In genomic region chr5:176647030-176647869, GRCh38 we compare ENCODE assay signal across 8 cellular contexts. TPM values are rescaled to one million over a fixed set of nuclear protein-coding genes. Genes with fewer than 3 reads are reported as not detected.
DNase-seq lines count a peak whose midpoint lies in the region; FAIRE-seq and TF ChIP-seq lines count a peak whose summit lies in the region.

TSPAN17 (plus strand) TSS chr5:176647484; CDS start chr5:176647616, 132 bp downstream.

- peak; percentile 73 for FAIRE-seq in frontal cortex (lab: Jason Lieb, UNC)

- H3K27ac Mint-ChIP-seq in HFFc6, result peak within 1 kb of the TSS; percentile 77
- H3K27ac Mint-ChIP-seq in activated naive CD4-positive, alpha-beta T cell treated with anti-CD3 and anti-CD28 coated beads for 36 hours, result peak within 1 kb of the TSS; percentile 86

- no peaks in the 10 kb centered on the region for H3K36me3 ChIP-seq in neutrophil

- H3K4me1 Mint-ChIP-seq in HFFc6 (ENCODE audit: low read depth), result peaks cover 24% of the 10 kb centered on the region
- H3K4me1 Mint-ChIP-seq in activated naive CD4-positive, alpha-beta T cell treated with anti-CD3 and anti-CD28 coated beads for 36 hours (ENCODE audit: low read depth), result peaks cover 44% of the 10 kb centered on the region

- H3K4me3 Mint-ChIP-seq in HFFc6, result peak within 1 kb of the TSS; percentile 91
- H3K4me3 Mint-ChIP-seq in activated naive CD4-positive, alpha-beta T cell treated with anti-CD3 and anti-CD28 coated beads for 36 hours, result peak within 1 kb of the TSS; percentile 86

- peak within 1 kb of the TSS; percentile 21 for H3K27ac ChIP-seq in neutrophil
- H3K27ac ChIP-seq in substantia nigra (ENCODE audit: low read depth, low read length, poor library complexity, severe bottlenecking), result peak within 1 kb of the TSS; percentile 84

- no peaks in the 10 kb centered on the region; the same call in 1 of the 2 replicates for H3K27me3 Mint-ChIP-seq in HFFc6 (ENCODE audit: insufficient read depth)
- H3K27me3 Mint-ChIP-seq in activated naive CD4-positive, alpha-beta T cell treated with anti-CD3 and anti-CD28 coated beads for 36 hours (ENCODE audit: low read depth), result no peaks in the 10 kb centered on the region

- CTCF ChIA-PET in activated naive CD4-positive, alpha-beta T cell treated with anti-CD3 and anti-CD28 coated beads for 36 hours (lab: Charles Lee), result interaction anchor here (0.6 to 7.0 kb wide), 4 partner anchors 12 to 519 kb away, joined by 4 to 69 read pairs (median 6); no protein-coding TSS in a partner anchor

- no peaks in the 10 kb centered on the region for H3K9me3 Mint-ChIP-seq in HFFc6
- no peaks in the 10 kb centered on the region for H3K9me3 Mint-ChIP-seq in activated naive CD4-positive, alpha-beta T cell treated with anti-CD3 and anti-CD28 coated beads for 36 hours

- H3K27me3 ChIP-seq in neutrophil, result peaks cover 49% of the 10 kb centered on the region

- peak; percentile 98 for DNase-seq in GM04504 (ENCODE audit: low read depth)
- DNase-seq in HFFc6, result peak; percentile 99
- peak; percentile 98 for DNase-seq in NAMALWA (ENCODE audit: low spot score)
- peak; percentile 98 for DNase-seq in SK-N-DZ (ENCODE audit: low spot score)
- DNase-seq in activated naive CD4-positive, alpha-beta T cell treated with anti-CD3 and anti-CD28 coated beads for 36 hours, result peak; percentile 100
- peak; percentile 99 to 100 for DNase-seq in frontal cortex (ENCODE audit: low spot score in 2 of 2)
- peak; percentile 67 to 100 (median 99) for DNase-seq in substantia nigra (lab: John Stamatoyannopoulos, UW)

- H3K4me1 ChIP-seq in neutrophil (ENCODE audit: control insufficient read depth in 1 of 2, insufficient read depth in 1 of 2, low read depth in 1 of 2, low read length in 1 of 2), result peaks cover 13 to 16% of the 10 kb centered on the region in 2 experiments

- TF ChIP-seq CTCF in HFFc6 (IDR thresholded peaks at IDR 0.05) (peak; percentile 53), neutrophil (IDR thresholded peaks at IDR 0.05) (peak; percentile 44)

- H3K9me3 ChIP-seq in neutrophil, result no peaks in the 10 kb centered on the region

- H3K4me3 ChIP-seq in neutrophil (ENCODE audit: low read depth in 1 of 2, low read length in 1 of 2), result peak within 1 kb of the TSS; percentile 62

- intact Hi-C loops in activated naive CD4-positive, alpha-beta T cell treated with anti-CD3 and anti-CD28 coated beads for 36 hours (cut with micrococcal nuclease), result loop anchor here (1.0 to 10.0 kb wide), 8 partner anchors 28 to 668 kb away; partner anchors contain the start of genes CLTB, FAF2, HIGD2A and MXD3

- H3K36me3 Mint-ChIP-seq in HFFc6 (ENCODE audit: low read depth), result no peaks in the 10 kb centered on the region
- no peaks in the 10 kb centered on the region for H3K36me3 Mint-ChIP-seq in activated naive CD4-positive, alpha-beta T cell treated with anti-CD3 and anti-CD28 coated beads for 36 hours (ENCODE audit: low read depth)

RNA-seq across cellular contexts. Expression of gene TSPAN17, which starts in this region (rescaled TPM):
- total RNA-seq in HFFc6 (2021; fragmentation: NEBNext Ultra II Directional; extraction: Animal tissue kit (Norgen Biotek cat#: 25700)), result 10 to 100 TPM; 51.4 to 64.9 (median 57.6) TPM
- 22.4 and 22.7 TPM in 2 replicates for polyA plus RNA-seq in SK-N-DZ (2014; cell fraction: cytosol; rRNA removed)
- 43.2 and 45.4 TPM in 2 replicates for polyA plus RNA-seq in SK-N-DZ (2014; cell fraction: nucleus; rRNA removed)
- 10 to 100 TPM; 17.2 to 17.4 TPM for total RNA-seq in activated naive CD4-positive, alpha-beta T cell treated with anti-CD3 and anti-CD28 coated beads for 36 hours
- 21.2 TPM for total RNA-seq in frontal cortex

Comparison
In these comparisons a context has a peak if more than half of its experiments do, and no peak if none do; other contexts are left out.
1. Peak in every context shown above with its lines: DNase-seq, H3K4me3 ChIP-seq and H3K27ac ChIP-seq.